Comparison of ENCODE assay signal across 21 cellular contexts in genomic region chr3:11523793-11524160, GRCh38.
A peak's percentile ranks its signal among the peaks of the same experiment; 100 is the strongest.
DNase-seq lines count a peak whose midpoint lies in the region; ATAC-seq and TF ChIP-seq lines count a peak whose summit lies in the region.
"Had no signal": no experiment of that assay in that cellular context is flagged by ENCODE, and none has a peak within 500 bp of the region (broad histone marks: within the 10 kb centered on the region; RNA-seq: fewer than 3 reads in every experiment).

No MANE protein-coding gene starts in this region.

- H3K9me3 Mint-ChIP-seq in nephron progenitor cell = peaks cover 17% of the 10 kb centered on the region
- H3K9me3 Mint-ChIP-seq: GM23338 had no signal

- peaks cover 14% of the 10 kb centered on the region for H3K36me3 Mint-ChIP-seq in nephron progenitor cell (ENCODE audit: low read depth)

- no peak for TF ChIP-seq CTCF in nephron progenitor cell (IDR thresholded peaks at IDR 0.05)
- TF ChIP-seq CTCF in upper lobe of right lung (IDR thresholded peaks at IDR 0.05) = no peak

- intact Hi-C loops in upper lobe of right lung (cut with DNase I) = no loop called here

- DNase-seq in NCI-H748 (lab: John Stamatoyannopoulos, UW; ENCODE audit: unreplicated experiment) (peak; percentile 51), NCI-H748 treated with DMSO at 0.1 percent for 48 hours (lab: John Stamatoyannopoulos, UW) (no peak), epithelial cell of prostate (ENCODE audit: low read depth, low spot score) (no peak), nephron progenitor cell (no peak), upper lobe of right lung (peak; percentile 11), amniotic stem cell (lab: John Stamatoyannopoulos, UW) (no peak)
- no peak for DNase-seq in stimulated activated CD4-positive, alpha-beta T cell treated with anti-CD3 and anti-CD28 coated beads, Interleukin-12 subunit alpha, Interleukin-12 subunit beta, amount 100 ng/mL, for 4 hours
- DNase-seq: activated CD4-positive, CD25-positive, alpha-beta regulatory T cell; activated effector memory CD4-positive, alpha-beta T cell treated with Interleukin-2 at 50 U/mL for 16 hours; CD4-positive, CD25-positive, alpha-beta regulatory T cell; hypothalamus; Karpas-422; naive B cell; NCI-H1694; NCI-H526 treated with DMSO at 0.1 percent for 48 hours; retina; stimulated activated CD4-positive, alpha-beta T cell treated with anti-CD3 and anti-CD28 coated beads, Interleukin-2, amount 100 ng/mL, for 24 hours had no signal

- H3K27ac ChIP-seq in epithelial cell of prostate (peak overlapping the region; percentile 76), upper lobe of right lung (no peak overlapping the region)

- ATAC-seq in upper lobe of right lung = no peak
- ATAC-seq in GM18519 (IDR thresholded peaks at IDR 0.05; ENCODE audit: low FRiP score, unreplicated experiment) = no peak
- ATAC-seq: GM23338, left lobe of liver had no signal

- no peaks in the 10 kb centered on the region for H3K4me1 ChIP-seq in upper lobe of right lung

- peak overlapping the region; percentile 95 for H3K27ac Mint-ChIP-seq in nephron progenitor cell
- H3K27ac Mint-ChIP-seq: CD4-positive, CD25-positive, alpha-beta regulatory T cell; GM23338; T-helper 1 cell treated with Interleukin-12 subunit alpha and Interleukin-12 subunit beta and Interleukin-4 antibody, amounts not matched to agents 30 μg/mL and 1 μg/mL, for 36 hours had no signal

- no peaks in the 10 kb centered on the region for H3K9me3 ChIP-seq in upper lobe of right lung

- H3K27me3 Mint-ChIP-seq in nephron progenitor cell (ENCODE audit: low read depth, poor library complexity) = peaks cover 2% of the 10 kb centered on the region
- H3K27me3 Mint-ChIP-seq: CD4-positive, CD25-positive, alpha-beta regulatory T cell; naive B cell had no signal

- H3K27me3 ChIP-seq in upper lobe of right lung = no peaks in the 10 kb centered on the region

- peaks cover 52% of the 10 kb centered on the region for H3K4me1 Mint-ChIP-seq in nephron progenitor cell
- H3K4me1 Mint-ChIP-seq: GM23338, naive B cell had no signal

- H3K36me3 ChIP-seq in upper lobe of right lung = no peaks in the 10 kb centered on the region

- H3K4me3 ChIP-seq in upper lobe of right lung = no peak overlapping the region
- H3K4me3 ChIP-seq: GM23338 had no signal

- H3K4me3 Mint-ChIP-seq in nephron progenitor cell = peak overlapping the region; percentile 35
- H3K4me3 Mint-ChIP-seq: CD4-positive, CD25-positive, alpha-beta regulatory T cell; GM23338; naive B cell; T-helper 1 cell treated with Interleukin-12 subunit alpha and Interleukin-12 subunit beta and Interleukin-4 antibody, amounts not matched to agents 30 μg/mL and 1 μg/mL, for 36 hours had no signal

Comparison
In these comparisons a context has a peak if more than half of its experiments do, and no peak if none do; other contexts are left out.
1. DNase-seq: peak in NCI-H748 (single experiment) and upper lobe of right lung (single experiment); none in NCI-H748 treated with DMSO at 0.1 percent for 48 hours (single experiment), epithelial cell of prostate (single experiment), nephron progenitor cell (single experiment), stimulated activated CD4-positive, alpha-beta T cell treated with anti-CD3 and anti-CD28 coated beads, Interleukin-12 subunit alpha, Interleukin-12 subunit beta, amount 100 ng/mL, for 4 hours (single experiment) and amniotic stem cell (single experiment).